In genomic region chr12:101027200-101027599, GRCh38 we compare ENCODE assay signal across 1 cellular context.
TF ChIP-seq lines count a peak whose summit lies in the region.

No MANE protein-coding gene starts in this region.

TF ChIP-seq in H1, 55 proteins besides CTCF, POLR2A, EP300 and RAD21 (continued from another document):
- no peak for TF ChIP-seq ATF2 (IDR thresholded peaks at IDR 0.05; ENCODE audit: low read length)
- no peak for TF ChIP-seq PHF8 (conservative IDR thresholded peaks at IDR 0.05; ENCODE audit: low read depth, low read length)
- no peak for TF ChIP-seq CTBP2 (IDR thresholded peaks at IDR 0.05; ENCODE audit: borderline replicate concordance, insufficient read depth, insufficient read length, low read length)
